In genomic region chr1:40664791-40665190, GRCh38 we compare ENCODE assay signal across 8 cellular contexts. TPM values are rescaled to one million over a fixed set of nuclear protein-coding genes. Genes with fewer than 3 reads are reported as not detected.
DNase-seq lines count a peak whose midpoint lies in the region; ATAC-seq, FAIRE-seq and TF ChIP-seq lines count a peak whose summit lies in the region.

No MANE protein-coding gene starts in this region.

- H3F3A ChIP-seq in PC-3 (ENCODE audit: low read length, unreplicated experiment) (no peaks in the 10 kb centered on the region), smooth muscle cell (ENCODE audit: low read depth) (no peaks in the 10 kb centered on the region)

- peak; percentile 9 for DNase-seq in NCI-H2171 treated with DMSO at 0.1 percent for 48 hours (lab: John Stamatoyannopoulos, UW)
- no peak for DNase-seq in NCI-H2171 (lab: John Stamatoyannopoulos, UW)
- no peak for DNase-seq in PC-3
- no peak for DNase-seq in endothelial cell of umbilical vein (ENCODE audit: low read depth, low spot score)
- DNase-seq in smooth muscle cell (lab: John Stamatoyannopoulos, UW; ENCODE audit: unreplicated experiment), result no peak
- DNase-seq in amygdala (lab: John Stamatoyannopoulos, UW), result no peak
- no peak for DNase-seq in NCI-H1436 (lab: John Stamatoyannopoulos, UW)

- POLR2A ChIA-PET in PC-3 (lab: Charles Lee; ENCODE audit: unreplicated experiment) (interaction anchor here (0.6 kb wide), 1 partner anchor 35 kb away, joined by 3 read pairs; no protein-coding TSS in a partner anchor), endothelial cell of umbilical vein (lab: Charles Lee) (no interaction called here)

- BruUV-seq in PC-3 (replicated peaks; lab: Mats Ljungman, UMichigan), result no TSS peak
- BruUV-seq in endothelial cell of umbilical vein (replicated peaks; lab: Mats Ljungman, UMichigan), result no TSS peak

- H3K9me1 ChIP-seq in endothelial cell of umbilical vein (replicated peaks; ENCODE audit: control insufficient read depth, extremely low read depth, insufficient read depth, low read length), result no peaks in the 10 kb centered on the region

- H3K27me3 ChIP-seq in PC-3 (ENCODE audit: low read length) (no peaks in the 10 kb centered on the region), endothelial cell of umbilical vein (ENCODE audit: control insufficient read depth in 2 of 2, insufficient read depth in 2 of 2, low read length in 2 of 2) (peaks cover 9 to 29% of the 10 kb centered on the region in 2 experiments), smooth muscle cell (ENCODE audit: low read depth) (no peaks in the 10 kb centered on the region)

- H3K27ac ChIP-seq in PC-3 (ENCODE audit: low read length) (no peak overlapping the region), endothelial cell of umbilical vein (ENCODE audit: insufficient read depth, low read depth, low read length) (no peak overlapping the region), smooth muscle cell (ENCODE audit: low read depth) (no peak overlapping the region)

- intact Hi-C loops in PC-3 (cut with micrococcal nuclease) (loop anchor here (5.0 kb wide), 2 partner anchors 37 to 132 kb away; partner anchors contain the start of gene ZNF684), endothelial cell of umbilical vein (cut with micrococcal nuclease) (loop anchor here (1.0 to 5.0 kb wide), 2 partner anchors 132 to 183 kb away; no protein-coding TSS in a partner anchor)

- no peak for TF ChIP-seq POLR2A in endothelial cell of umbilical vein (IDR thresholded peaks at IDR 0.05; ENCODE audit: low read depth, low read length)

- no peaks in the 10 kb centered on the region for H3K9me2 ChIP-seq in PC-3 (replicated peaks; ENCODE audit: low read length)

- CTCF ChIA-PET in PC-3 (lab: Charles Lee), result interaction anchor here (0.6 kb wide), 2 partner anchors 18 to 651 kb away, joined by 3 to 16 read pairs; no protein-coding TSS in a partner anchor
- CTCF ChIA-PET in endothelial cell of umbilical vein (lab: Charles Lee), result interaction anchor here (0.6 to 6.3 kb wide), 9 partner anchors 8 to 156 kb away, joined by 3 to 27 read pairs (median 4); partner anchors contain the start of genes NFYC and ZNF684

- H3K36me3 ChIP-seq in PC-3 (ENCODE audit: low read depth, low read length), result no peaks in the 10 kb centered on the region
- H3K36me3 ChIP-seq in endothelial cell of umbilical vein (ENCODE audit: control insufficient read depth in 2 of 2, extremely low read depth in 1 of 2, insufficient read depth in 2 of 2, low read length in 2 of 2), result no peaks in the 10 kb centered on the region
- no peaks in the 10 kb centered on the region for H3K36me3 ChIP-seq in smooth muscle cell (ENCODE audit: low read depth)

- no peaks in the 10 kb centered on the region for H3K79me2 ChIP-seq in PC-3 (ENCODE audit: low read length)
- H3K79me2 ChIP-seq in endothelial cell of umbilical vein (ENCODE audit: control insufficient read depth, insufficient read depth, low read length), result no peaks in the 10 kb centered on the region
- no peaks in the 10 kb centered on the region for H3K79me2 ChIP-seq in smooth muscle cell (ENCODE audit: low read depth)

- TF ChIP-seq CTCF in PC-3 (conservative IDR thresholded peaks at IDR 0.05; ENCODE audit: low read depth, low read length) (no peak), endothelial cell of umbilical vein (IDR thresholded peaks at IDR 0.05; ENCODE audit: extremely low read depth in 1 of 2, insufficient read depth in 1 of 2, low read depth in 1 of 2, low read length in 2 of 2) (no peak), smooth muscle cell (IDR thresholded peaks at IDR 0.05; ENCODE audit: borderline replicate concordance, insufficient read depth, poor library complexity, severe bottlenecking) (no peak)

- H3K4me3 ChIP-seq in PC-3 (ENCODE audit: low read length), result peak overlapping the region; percentile 82
- no peak overlapping the region for H3K4me3 ChIP-seq in endothelial cell of umbilical vein (replicated peaks in 1 of 3; ENCODE audit: insufficient read depth in 1 of 3, low read depth in 1 of 3, low read length in 3 of 3)
- peak overlapping the region; percentile 60 for H3K4me3 ChIP-seq in smooth muscle cell

- ATAC-seq in PC-3, result no peak; the same call in 1 of the 2 replicates
- ATAC-seq in HG02610 (IDR thresholded peaks at IDR 0.05; ENCODE audit: unreplicated experiment), result no peak

- H2AFZ ChIP-seq in PC-3 (ENCODE audit: low read length) (peak overlapping the region; percentile 99; the same call in 1 of the 2 replicates), endothelial cell of umbilical vein (ENCODE audit: low read depth, low read length) (no peak overlapping the region), smooth muscle cell (ENCODE audit: low read depth) (no peak overlapping the region)

- FAIRE-seq in endothelial cell of umbilical vein (lab: Jason Lieb, UNC), result no peak

- dilution Hi-C loops in endothelial cell of umbilical vein (cut with MboI; ENCODE audit: extremely low pct_ligation_motif_present, low sequenced_read_pairs), result no loop called here

- H3K4me1 ChIP-seq in PC-3 (ENCODE audit: insufficient read depth, low read length) (peaks cover 8% of the 10 kb centered on the region), endothelial cell of umbilical vein (ENCODE audit: control insufficient read depth, extremely low read depth, insufficient read depth, low read length) (no peaks in the 10 kb centered on the region), smooth muscle cell (ENCODE audit: low read depth) (peaks cover 9% of the 10 kb centered on the region)

- H3K9ac ChIP-seq in PC-3 (ENCODE audit: low read length) (no peak overlapping the region), endothelial cell of umbilical vein (replicated peaks; ENCODE audit: extremely low read depth, insufficient read depth, low read length) (no peak overlapping the region), smooth muscle cell (ENCODE audit: low read depth) (no peak overlapping the region)

- H3K4me2 ChIP-seq in PC-3 (ENCODE audit: low read length) (peak overlapping the region; percentile 97), endothelial cell of umbilical vein (ENCODE audit: insufficient read depth, low read length) (no peak overlapping the region), smooth muscle cell (peak overlapping the region; percentile 86)

- 20% methylated on average over 2 of the region's 2 CpGs for WGBS in smooth muscle cell (ENCODE audit: low lambda C conversion rate)

- H3K9me3 ChIP-seq in PC-3 (ENCODE audit: low read length) (no peaks in the 10 kb centered on the region), endothelial cell of umbilical vein (replicated peaks; ENCODE audit: control insufficient read depth, insufficient read depth, low read length) (no peaks in the 10 kb centered on the region), smooth muscle cell (replicated peaks; ENCODE audit: low read depth) (no peaks in the 10 kb centered on the region)

- H4K20me1 ChIP-seq in PC-3 (ENCODE audit: low read length), result no peaks in the 10 kb centered on the region
- no peaks in the 10 kb centered on the region for H4K20me1 ChIP-seq in endothelial cell of umbilical vein (replicated peaks; ENCODE audit: control insufficient read depth, extremely low read depth, insufficient read depth, low read length)
- H4K20me1 ChIP-seq in smooth muscle cell (ENCODE audit: low read depth), result no peaks in the 10 kb centered on the region

TF ChIP-seq in endothelial cell of umbilical vein, 7 proteins besides CTCF, POLR2A, EP300 and RAD21:
- TF ChIP-seq EZH2 (IDR thresholded peaks at IDR 0.05; ENCODE audit: borderline replicate concordance, low read depth, low read length, severe bottlenecking) (peak; percentile 40), MYC (IDR thresholded peaks at IDR 0.05; ENCODE audit: low read depth, low read length) (no peak)

RNA-seq across cellular contexts. Expression of gene RIMS3, which starts 0.7 kb away (rescaled TPM):
- total RNA-seq in PC-3 (2014; rRNA removed) (2.9 and 4.2 TPM in 2 replicates), endothelial cell of umbilical vein (0.14 and 0.15 TPM in 2 replicates), smooth muscle cell (2.2 and 2.6 TPM in 2 replicates)
- polyA plus RNA-seq in endothelial cell of umbilical vein (0.08 and 0.14 TPM in 2 replicates), smooth muscle cell (0.33 and 2.0 TPM in 2 replicates)
- 0.08 and 0.13 TPM in 2 replicates for polyA plus RNA-seq in endothelial cell of umbilical vein (2011; cell fraction: cytosol; rRNA removed)
- 0.18 and 0.21 TPM in 2 replicates for polyA plus RNA-seq in endothelial cell of umbilical vein (2011; cell fraction: nucleus; rRNA removed)
- 0.09 and 0.29 TPM in 2 replicates for polyA plus RNA-seq in endothelial cell of umbilical vein (2012)
- polyA minus RNA-seq in endothelial cell of umbilical vein, result 0.21 and 0.63 TPM in 2 replicates
- polyA minus RNA-seq in endothelial cell of umbilical vein (2011; cell fraction: cytosol; rRNA and poly(A)+ RNA removed), result 0.31 TPM
- 0.05 and 0.29 TPM in 2 replicates for polyA minus RNA-seq in endothelial cell of umbilical vein (2011; cell fraction: nucleus; rRNA and poly(A)+ RNA removed)

RNA-seq across cellular contexts. Expression of gene NFYC, which starts 26.7 kb away (rescaled TPM):
- total RNA-seq in PC-3 (2014; rRNA removed), result 49.4 and 52.6 TPM in 2 replicates
- total RNA-seq in endothelial cell of umbilical vein, result 44.0 and 51.1 TPM in 2 replicates
- 81.7 and 91.7 TPM in 2 replicates for polyA plus RNA-seq in endothelial cell of umbilical vein
- 50.5 and 55.2 TPM in 2 replicates for polyA plus RNA-seq in endothelial cell of umbilical vein (2011; cell fraction: cytosol; rRNA removed)
- 72.1 and 73.5 TPM in 2 replicates for polyA plus RNA-seq in endothelial cell of umbilical vein (2011; cell fraction: nucleus; rRNA removed)
- 20.6 and 29.0 TPM in 2 replicates for polyA plus RNA-seq in endothelial cell of umbilical vein (2012)
- polyA minus RNA-seq in endothelial cell of umbilical vein, result 51.9 and 58.8 TPM in 2 replicates
- polyA minus RNA-seq in endothelial cell of umbilical vein (2011; cell fraction: cytosol; rRNA and poly(A)+ RNA removed), result 48.7 TPM
- 38.7 and 48.5 TPM in 2 replicates for polyA minus RNA-seq in endothelial cell of umbilical vein (2011; cell fraction: nucleus; rRNA and poly(A)+ RNA removed)
- 18.1 and 18.4 TPM in 2 replicates for total RNA-seq in smooth muscle cell
- 28.6 and 35.3 TPM in 2 replicates for polyA plus RNA-seq in smooth muscle cell

Comparison
In these comparisons a context has a peak if more than half of its experiments do, and no peak if none do; other contexts are left out.
1. H3K4me3 ChIP-seq: peak in PC-3 (single experiment) and smooth muscle cell (single experiment); none in endothelial cell of umbilical vein (0 of 3).